ENCODE assay signal across 1 cellular context in the genomic region with DNA sequence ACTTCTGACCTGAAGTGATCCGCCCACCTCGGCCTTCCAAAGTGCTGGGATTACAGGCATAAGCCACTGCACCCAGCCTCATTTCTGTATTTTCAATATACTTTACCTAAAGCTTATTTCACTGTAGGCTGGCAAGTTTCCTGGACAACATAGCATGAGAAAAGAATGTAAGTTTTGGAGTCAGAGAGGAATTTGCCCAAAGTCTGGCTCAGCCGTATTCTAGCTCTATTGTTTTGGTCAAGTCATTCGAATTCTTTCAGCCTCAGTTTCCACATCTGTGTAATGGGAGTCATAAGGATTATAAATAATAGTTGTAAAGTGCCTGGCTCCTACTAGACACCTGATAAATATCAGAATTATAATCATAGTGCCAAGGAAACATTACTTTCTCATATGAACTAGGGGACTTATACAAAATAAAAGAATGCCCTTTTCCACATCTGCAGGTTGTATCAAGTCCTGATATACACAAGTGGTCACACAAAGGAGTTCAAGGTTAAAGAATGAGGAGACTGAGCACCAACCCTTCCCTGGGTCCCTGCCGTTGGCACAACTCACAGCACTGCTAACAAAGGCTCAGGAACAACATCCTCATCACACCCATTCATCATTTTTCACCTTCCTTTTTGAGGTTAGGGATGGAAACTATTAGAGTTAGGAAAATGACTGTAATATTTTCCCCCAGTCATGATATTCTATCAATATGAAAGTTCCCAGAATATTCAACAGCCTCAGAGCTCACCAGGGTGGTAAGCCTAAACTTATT.
TF ChIP-seq lines count a peak whose summit lies in the region.

No MANE protein-coding gene starts in this region.

TF ChIP-seq in endothelial cell of umbilical vein, 7 proteins besides CTCF, POLR2A, EP300 and RAD21:
- TF ChIP-seq JUN (IDR thresholded peaks at IDR 0.05; ENCODE audit: borderline replicate concordance, insufficient read depth, insufficient read length, low read depth) (peak; percentile 60), EZH2 (IDR thresholded peaks at IDR 0.05; ENCODE audit: borderline replicate concordance, low read depth, low read length, severe bottlenecking) (no peak)
